In the genomic region with DNA sequence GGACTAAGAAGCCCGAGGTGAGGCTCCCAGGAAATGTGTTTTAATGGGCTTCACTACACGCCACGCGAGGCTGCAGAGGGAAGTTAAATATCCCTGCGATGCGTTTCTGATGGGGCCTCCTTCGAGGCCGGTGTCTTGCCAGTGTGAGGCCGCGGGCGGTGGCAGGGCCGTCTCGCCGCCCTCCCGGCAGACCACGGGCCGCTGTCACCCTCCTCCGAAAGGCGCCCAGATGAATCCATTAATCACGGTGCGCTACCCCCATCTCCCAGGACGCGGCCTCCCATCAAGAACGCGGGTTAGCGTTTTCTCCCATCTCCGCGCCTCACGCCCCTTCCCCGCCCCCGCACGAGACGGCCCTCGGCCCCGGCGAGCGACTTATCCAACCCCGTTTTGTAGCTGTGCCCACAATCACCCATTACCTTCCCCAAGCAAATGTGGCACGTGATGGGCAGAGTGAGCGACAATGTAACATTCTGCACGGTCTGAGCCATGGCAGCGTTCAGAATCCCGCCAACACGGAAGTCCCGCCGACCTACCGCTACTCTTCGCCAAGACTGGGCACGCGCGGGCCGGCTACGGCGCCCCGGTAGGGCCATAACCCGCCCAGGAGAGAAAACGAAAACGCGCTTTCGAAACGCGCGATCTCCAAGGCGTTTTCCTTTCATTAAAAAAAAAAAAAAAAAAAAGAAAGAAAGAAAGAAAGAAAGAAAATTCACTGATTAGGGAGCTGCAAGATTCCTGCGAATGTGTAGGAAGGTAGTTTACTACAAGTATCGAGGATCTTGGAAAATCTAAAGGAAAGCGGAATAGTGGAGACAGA, we compare ENCODE assay signal across 8 cellular contexts. TPM values are rescaled to one million over a fixed set of nuclear protein-coding genes. Genes with fewer than 3 reads are reported as not detected.
DNase-seq lines count a peak whose midpoint lies in the region; ATAC-seq and TF ChIP-seq lines count a peak whose summit lies in the region.

A gene with protein sequence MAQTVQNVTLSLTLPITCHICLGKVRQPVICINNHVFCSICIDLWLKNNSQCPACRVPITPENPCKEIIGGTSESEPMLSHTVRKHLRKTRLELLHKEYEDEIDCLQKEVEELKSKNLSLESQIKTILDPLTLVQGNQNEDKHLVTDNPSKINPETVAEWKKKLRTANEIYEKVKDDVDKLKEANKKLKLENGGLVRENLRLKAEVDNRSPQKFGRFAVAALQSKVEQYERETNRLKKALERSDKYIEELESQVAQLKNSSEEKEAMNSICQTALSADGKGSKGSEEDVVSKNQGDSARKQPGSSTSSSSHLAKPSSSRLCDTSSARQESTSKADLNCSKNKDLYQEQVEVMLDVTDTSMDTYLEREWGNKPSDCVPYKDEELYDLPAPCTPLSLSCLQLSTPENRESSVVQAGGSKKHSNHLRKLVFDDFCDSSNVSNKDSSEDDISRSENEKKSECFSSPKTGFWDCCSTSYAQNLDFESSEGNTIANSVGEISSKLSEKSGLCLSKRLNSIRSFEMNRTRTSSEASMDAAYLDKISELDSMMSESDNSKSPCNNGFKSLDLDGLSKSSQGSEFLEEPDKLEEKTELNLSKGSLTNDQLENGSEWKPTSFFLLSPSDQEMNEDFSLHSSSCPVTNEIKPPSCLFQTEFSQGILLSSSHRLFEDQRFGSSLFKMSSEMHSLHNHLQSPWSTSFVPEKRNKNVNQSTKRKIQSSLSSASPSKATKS (minus strand): TSS at position 526 of the 820 bp plus-strand sequence. CDS start 35 bp downstream, at position 491.

- H3K9ac ChIP-seq in parathyroid adenoma, result no peak within 1 kb of the TSS

- H3K4me1 ChIP-seq in cardiac muscle cell (ENCODE audit: low read depth), result peaks cover 9% of the 10 kb centered on the region
- H3K4me1 ChIP-seq in parathyroid adenoma, result no peaks in the 10 kb centered on the region
- H3K4me1 ChIP-seq in tibial artery, result peaks cover 0 to 23% (median 10%) of the 10 kb centered on the region in 4 donors

- peak; percentile 94 for DNase-seq in GM12865 (ENCODE audit: low read depth)
- peak; percentile 70 for DNase-seq in NCI-H1105 (lab: John Stamatoyannopoulos, UW)
- peak; percentile 20 to 78 for DNase-seq in SW 1271 (lab: John Stamatoyannopoulos, UW)
- peak; percentile 81 for DNase-seq in activated naive CD8-positive, alpha-beta T cell treated with anti-CD3 and anti-CD28 coated beads, Interleukin-2, amount 50 U/mL, for 16 hours (ENCODE audit: low read depth, low spot score)
- DNase-seq in cardiac muscle cell (ENCODE audit: low read depth in 1 of 2, low spot score in 1 of 2), result peak; percentile 89 to 93
- DNase-seq in tibial artery, result peak; percentile 89 to 93

- H3K4me3 ChIP-seq in GM12865 (ENCODE audit: low read depth, low read length) (peak within 1 kb of the TSS; percentile 83), cardiac muscle cell (peak within 1 kb of the TSS; percentile 61), parathyroid adenoma (ENCODE audit: low read depth, low read length) (peak within 1 kb of the TSS; percentile 89), tibial artery (peak within 1 kb of the TSS; percentile 86 to 99)

- intact Hi-C loops in tibial artery (cut with DNase I; ENCODE audit: low total_unique reads), result loop anchor here (5.0 kb wide), 1 partner anchor 718 kb away; no protein-coding TSS in a partner anchor

- H2AFZ ChIP-seq in parathyroid adenoma, result peak within 1 kb of the TSS; percentile 86

- H3K27me3 ChIP-seq in cardiac muscle cell, result no peaks in the 10 kb centered on the region
- no peaks in the 10 kb centered on the region for H3K27me3 ChIP-seq in parathyroid adenoma (ENCODE audit: control insufficient read depth, insufficient read depth, low read length)
- H3K27me3 ChIP-seq in tibial artery, result no peaks in the 10 kb centered on the region

- ATAC-seq in HG02642 (IDR thresholded peaks at IDR 0.05; ENCODE audit: poor library complexity, unreplicated experiment), result peak; percentile 85

- peaks cover 6% of the 10 kb centered on the region for H3K79me2 ChIP-seq in parathyroid adenoma

- peak within 1 kb of the TSS; percentile 77 for H3K27ac ChIP-seq in cardiac muscle cell
- no peak within 1 kb of the TSS for H3K27ac ChIP-seq in parathyroid adenoma
- H3K27ac ChIP-seq in tibial artery, result peak within 1 kb of the TSS; percentile 75 to 80

- H3K9me3 ChIP-seq in cardiac muscle cell (ENCODE audit: low read depth) (no peaks in the 10 kb centered on the region), parathyroid adenoma (ENCODE audit: control insufficient read depth, low read length) (no peaks in the 10 kb centered on the region), tibial artery (no peaks in the 10 kb centered on the region)

- TF ChIP-seq CTCF in GM12865 (IDR thresholded peaks at IDR 0.05; ENCODE audit: insufficient read depth, low read depth, low read length, missing control alignments) (no peak), cardiac muscle cell (IDR thresholded peaks at IDR 0.05; ENCODE audit: low read depth, low read length) (no peak), parathyroid adenoma (IDR thresholded peaks at IDR 0.05) (no peak), tibial artery (IDR thresholded peaks at IDR 0.05) (no peak)

- H3K36me3 ChIP-seq in cardiac muscle cell, result no peaks in the 10 kb centered on the region
- H3K36me3 ChIP-seq in parathyroid adenoma (ENCODE audit: control insufficient read depth, insufficient read depth, low read length), result no peaks in the 10 kb centered on the region
- no peaks in the 10 kb centered on the region for H3K36me3 ChIP-seq in tibial artery

- H3K4me2 ChIP-seq in parathyroid adenoma (ENCODE audit: low read length), result peak within 1 kb of the TSS; percentile 86

RNA-seq across cellular contexts. Expression of the gene that starts here (rescaled TPM):
- 11.2 and 14.1 TPM in 2 replicates for total RNA-seq in cardiac muscle cell
- polyA plus RNA-seq in cardiac muscle cell, result 17.0 and 19.3 TPM in 2 replicates
